1 cellular context compared by ENCODE assay signal in genomic region chr6:31474871-31475286, GRCh38.
TF ChIP-seq lines count a peak whose summit lies in the region.

No MANE protein-coding gene starts in this region.

TF ChIP-seq in HCT116, 20 proteins besides CTCF, POLR2A, EP300 and RAD21:
- TF ChIP-seq YY1 (IDR thresholded peaks at IDR 0.05; ENCODE audit: extremely low read depth, insufficient replicate concordance, low read depth, low read length) (no peak), ZNF274 (IDR thresholded peaks at IDR 0.05; ENCODE audit: low read depth, low read length) (no peak), POLR2AphosphoS5 (IDR thresholded peaks at IDR 0.05; ENCODE audit: low read depth, low read length) (no peak), ZBTB33 (IDR thresholded peaks at IDR 0.05; ENCODE audit: extremely low read depth, insufficient replicate concordance, low read length) (no peak), JUND (IDR thresholded peaks at IDR 0.05) (no peak), EZH2phosphoT487 (IDR thresholded peaks at IDR 0.05; ENCODE audit: borderline replicate concordance) (no peak), TCF7L2 (IDR thresholded peaks at IDR 0.05; ENCODE audit: borderline replicate concordance, extremely low read depth, insufficient read depth, insufficient read length) (no peak), CBX3 (IDR thresholded peaks at IDR 0.05; ENCODE audit: low read depth) (no peak), ZFX (IDR thresholded peaks at IDR 0.05) (no peak), REST (IDR thresholded peaks at IDR 0.05; ENCODE audit: low read depth) (no peak), EGR1 (IDR thresholded peaks at IDR 0.05; ENCODE audit: low read depth) (no peak), SIN3A (IDR thresholded peaks at IDR 0.05; ENCODE audit: low read depth) (no peak), MAX (IDR thresholded peaks at IDR 0.05) (no peak), EZH2 (IDR thresholded peaks at IDR 0.05) (no peak), CEBPB (IDR thresholded peaks at IDR 0.05; ENCODE audit: low read depth) (no peak), ELF1 (IDR thresholded peaks at IDR 0.05; ENCODE audit: borderline replicate concordance, low read depth) (no peak)
